Comparison of ENCODE assay signal across 19 cellular contexts in the genomic region with DNA sequence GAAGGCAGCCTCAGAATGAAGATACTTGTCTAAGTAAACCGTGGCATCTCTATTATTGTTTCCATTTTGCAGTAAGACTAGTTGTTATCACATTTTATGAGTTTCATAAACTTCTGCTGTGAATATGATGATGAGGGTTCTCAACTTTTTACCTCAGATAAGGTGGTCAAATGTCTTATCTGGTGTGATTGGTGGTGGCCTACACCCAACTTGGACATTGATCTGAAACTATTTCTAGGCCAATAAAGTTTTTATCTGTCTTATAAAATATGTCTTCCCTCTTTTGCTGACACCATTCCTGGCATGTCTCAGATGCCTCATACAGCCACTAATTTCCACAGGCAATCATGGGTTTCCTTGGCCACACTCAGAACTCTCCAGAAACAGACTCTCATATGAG.
"Had no signal": no experiment of that assay in that cellular context is flagged by ENCODE, and none has a peak within 500 bp of the region (broad histone marks: within the 10 kb centered on the region; RNA-seq: fewer than 3 reads in every experiment).

No MANE protein-coding gene starts in this region.

- DNase-seq: KBM-7, MG63, NCI-H1092, NCI-H1105 treated with DMSO at 0.1 percent for 48 hours, NCI-H1417 treated with DMSO at 0.1 percent for 48 hours, NCI-H146, NCI-H1694 treated with DMSO at 0.1 percent for 48 hours, NCI-H1930, NCI-H2081, NCI-H2107, NCI-H226, NCI-H446, NCI-H510A, NCI-H524 treated with DMSO at 0.1 percent for 48 hours, NCI-H69, NCI-H774, Right ventricle myocardium superior, RPMI8226, SIG-M5 had no signal
